Comparison of ENCODE assay signal across 8 cellular contexts in the genomic region with DNA sequence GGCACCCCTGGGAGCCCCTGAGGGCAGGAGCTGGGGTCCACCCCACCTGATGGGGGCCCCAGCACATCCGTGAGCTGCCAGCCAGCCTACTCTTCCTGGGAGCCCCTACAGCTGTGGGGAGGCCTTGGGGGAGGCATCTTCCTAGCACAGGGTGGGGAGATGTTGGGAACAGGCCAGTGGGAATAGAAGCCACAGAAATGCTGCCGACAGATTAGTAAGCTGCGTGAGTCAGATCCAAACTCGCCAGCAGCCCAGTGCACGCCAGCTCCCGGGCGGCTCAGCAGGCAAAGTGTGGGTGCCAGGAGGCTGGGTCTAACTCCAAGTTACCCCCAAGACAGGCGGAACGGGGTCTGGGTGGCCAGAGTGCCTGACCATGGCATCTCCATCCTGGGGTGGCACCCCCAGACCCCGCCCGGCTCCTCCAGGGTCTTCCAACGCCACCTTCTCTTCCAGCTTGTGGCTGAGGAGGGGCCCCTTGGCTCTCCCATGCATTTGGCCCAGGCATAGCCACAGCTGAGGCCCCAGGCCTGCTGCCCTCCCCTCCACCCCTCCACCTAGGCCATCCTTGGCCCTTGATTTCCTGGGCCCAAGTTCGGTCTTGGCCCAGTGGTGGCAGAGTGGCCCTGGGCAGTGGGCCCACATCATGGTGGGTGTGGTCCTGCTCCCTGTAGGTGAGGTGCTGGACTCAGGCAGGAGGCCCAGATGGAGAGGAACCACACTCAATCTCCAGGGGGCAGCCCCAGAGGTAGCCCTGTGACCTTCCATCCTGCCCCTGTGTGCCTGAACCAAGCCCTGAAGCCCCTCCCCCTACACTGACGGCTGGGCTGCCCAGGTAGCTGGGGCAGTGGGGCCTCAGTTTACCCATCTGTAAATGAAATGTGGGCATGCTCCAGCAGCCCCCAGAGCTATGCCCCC. TPM values are rescaled to one million over a fixed set of nuclear protein-coding genes. Genes with fewer than 3 reads are reported as not detected.
DNase-seq lines count a peak whose midpoint lies in the region; ATAC-seq and TF ChIP-seq lines count a peak whose summit lies in the region.

No MANE protein-coding gene starts in this region.

- no peak for TF ChIP-seq EP300 in sigmoid colon (IDR thresholded peaks at IDR 0.05)

- no peak overlapping the region for H3K4me3 Mint-ChIP-seq in immature natural killer cell

- H3K27ac ChIP-seq in sigmoid colon: no peak overlapping the region

- H3K36me3 Mint-ChIP-seq in immature natural killer cell: no peaks in the 10 kb centered on the region

- no peak overlapping the region for H3K4me3 ChIP-seq in sigmoid colon

- H3K27me3 Mint-ChIP-seq in immature natural killer cell (ENCODE audit: low read depth in 3 of 3): peaks cover 0 to 2% (median 1%) of the 10 kb centered on the region in 3 donors

- H3K27me3 ChIP-seq in sigmoid colon: peaks cover 0 to 3% (median 0%) of the 10 kb centered on the region in 3 donors

- H3K36me3 ChIP-seq in sigmoid colon: no peaks in the 10 kb centered on the region

- DNase-seq in GM03348 (ENCODE audit: low spot score): peak; percentile 96
- peak; percentile 59 to 73 for DNase-seq in SW 1271 (lab: John Stamatoyannopoulos, UW)
- DNase-seq in fibroblast of the conjunctiva (ENCODE audit: low read depth): peak; percentile 89
- peak; percentile 76 for DNase-seq in sigmoid colon
- no peak for DNase-seq in NCI-H2029 (lab: John Stamatoyannopoulos, UW)
- DNase-seq in HT-29 (ENCODE audit: low spot score): no peak
- no peak for DNase-seq in immature natural killer cell

- no peaks in the 10 kb centered on the region for H3K9me3 ChIP-seq in sigmoid colon

- peaks cover 0 to 6% (median 2%) of the 10 kb centered on the region in 4 donors for H3K4me1 ChIP-seq in sigmoid colon

- H3K27ac Mint-ChIP-seq in immature natural killer cell: no peak overlapping the region

- ATAC-seq in GM18505 (IDR thresholded peaks at IDR 0.05; ENCODE audit: unreplicated experiment): no peak

- 81 to 82% methylated on average over 14 of the region's 14 CpGs for WGBS in sigmoid colon, 2 donors

- intact Hi-C loops in sigmoid colon (cut with DNase I): no loop called here

- H3K4me1 Mint-ChIP-seq in immature natural killer cell: no peaks in the 10 kb centered on the region

- TF ChIP-seq POLR2A in sigmoid colon (IDR thresholded peaks at IDR 0.05): no peak
- TF ChIP-seq POLR2A in GM18505 (IDR thresholded peaks at IDR 0.05; ENCODE audit: borderline replicate concordance, extremely low read depth, insufficient read depth, insufficient read length): no peak

- H3K9me3 Mint-ChIP-seq in immature natural killer cell: no peaks in the 10 kb centered on the region

- no peak for TF ChIP-seq CTCF in sigmoid colon (IDR thresholded peaks at IDR 0.05)

RNA-seq across cellular contexts. Expression of a gene that starts 15.4 kb away (rescaled TPM):
- total RNA-seq in sigmoid colon: not detected
- polyA plus RNA-seq in sigmoid colon (under 1 TPM in 2 of 3 donors, not detected in 1; under 0.01 to 0.09 TPM), immature natural killer cell (not detected)
- not detected in 2 replicates for total RNA-seq in HT-29 (2014; rRNA removed; shearing (Covaris generic))

RNA-seq across cellular contexts. Expression of a gene that starts 25.6 kb away (rescaled TPM):
- not detected for total RNA-seq in sigmoid colon
- 10 to 100 TPM in 1 of 3 donors, 1 to 10 TPM in 2; 1.2 to 17.6 (median 1.7) TPM for polyA plus RNA-seq in sigmoid colon
- total RNA-seq in HT-29 (2014; rRNA removed; shearing (Covaris generic)): 20.7 and 24.5 TPM in 2 replicates
- not detected for polyA plus RNA-seq in immature natural killer cell

RNA-seq across cellular contexts. Expression of a gene that starts 53.0 kb away (rescaled TPM):
- not detected for total RNA-seq in sigmoid colon
- polyA plus RNA-seq in sigmoid colon (1 to 10 TPM in 2 of 3 donors, under 1 TPM in 1; 0.60 to 2.4 (median 1.6) TPM), immature natural killer cell (not detected)
- total RNA-seq in HT-29 (2014; rRNA removed; shearing (Covaris generic)): 1.6 and 3.0 TPM in 2 replicates

Comparison
In these comparisons a context has a peak if more than half of its experiments do, and no peak if none do; other contexts are left out.
1. DNase-seq: peak in GM03348 (single experiment), SW 1271 (2 of 2), fibroblast of the conjunctiva (single experiment) and sigmoid colon (single experiment); none in NCI-H2029 (single experiment), HT-29 (single experiment) and immature natural killer cell (0 of 3).
2. RNA of a gene that starts 25.6 kb away (total RNA-seq): 20.7 to 24.5 TPM in HT-29; not detected in sigmoid colon; every median in the first group is over 10 times any median in the second.